In genomic region chr3:33658971-33659848, GRCh38 we compare ENCODE assay signal across 1 cellular context.
TF ChIP-seq lines count a peak whose summit lies in the region.

No MANE protein-coding gene starts in this region.

TF ChIP-seq in GM12878, 131 proteins besides CTCF, POLR2A, EP300 and RAD21 (continues in another document):
- TF ChIP-seq CREB1 (IDR thresholded peaks at IDR 0.05; ENCODE audit: low read depth), result peak; percentile 18; the same call in 1 of the 2 replicates
- 0 out of 2 replicates have a peak, but pooled peaks have one; percentile 51 for TF ChIP-seq NBN (IDR thresholded peaks at IDR 0.05)
- TF ChIP-seq TCF7 (IDR thresholded peaks at IDR 0.05; ENCODE audit: borderline replicate concordance), result no peak
- TF ChIP-seq E4F1 (IDR thresholded peaks at IDR 0.05; ENCODE audit: borderline replicate concordance, partially characterized antibody), result peak; percentile 41
- TF ChIP-seq, protein P1, sequence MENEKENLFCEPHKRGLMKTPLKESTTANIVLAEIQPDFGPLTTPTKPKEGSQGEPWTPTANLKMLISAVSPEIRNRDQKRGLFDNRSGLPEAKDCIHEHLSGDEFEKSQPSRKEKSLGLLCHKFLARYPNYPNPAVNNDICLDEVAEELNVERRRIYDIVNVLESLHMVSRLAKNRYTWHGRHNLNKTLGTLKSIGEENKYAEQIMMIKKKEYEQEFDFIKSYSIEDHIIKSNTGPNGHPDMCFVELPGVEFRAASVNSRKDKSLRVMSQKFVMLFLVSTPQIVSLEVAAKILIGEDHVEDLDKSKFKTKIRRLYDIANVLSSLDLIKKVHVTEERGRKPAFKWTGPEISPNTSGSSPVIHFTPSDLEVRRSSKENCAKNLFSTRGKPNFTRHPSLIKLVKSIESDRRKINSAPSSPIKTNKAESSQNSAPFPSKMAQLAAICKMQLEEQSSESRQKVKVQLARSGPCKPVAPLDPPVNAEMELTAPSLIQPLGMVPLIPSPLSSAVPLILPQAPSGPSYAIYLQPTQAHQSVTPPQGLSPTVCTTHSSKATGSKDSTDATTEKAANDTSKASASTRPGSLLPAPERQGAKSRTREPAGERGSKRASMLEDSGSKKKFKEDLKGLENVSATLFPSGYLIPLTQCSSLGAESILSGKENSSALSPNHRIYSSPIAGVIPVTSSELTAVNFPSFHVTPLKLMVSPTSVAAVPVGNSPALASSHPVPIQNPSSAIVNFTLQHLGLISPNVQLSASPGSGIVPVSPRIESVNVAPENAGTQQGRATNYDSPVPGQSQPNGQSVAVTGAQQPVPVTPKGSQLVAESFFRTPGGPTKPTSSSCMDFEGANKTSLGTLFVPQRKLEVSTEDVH (IDR thresholded peaks at IDR 0.05; ENCODE audit: low read depth, partially characterized antibody), result no peak
- no peak for TF ChIP-seq WRNIP1 (IDR thresholded peaks at IDR 0.05; ENCODE audit: borderline replicate concordance, low read depth, low read length)
- TF ChIP-seq KLF5 (IDR thresholded peaks at IDR 0.05; ENCODE audit: partially characterized antibody), result no peak
- no peak for TF ChIP-seq CHD2 (IDR thresholded peaks at IDR 0.05; ENCODE audit: borderline replicate concordance, low read depth, low read length)
- peak; percentile 81 for TF ChIP-seq MXI1 (IDR thresholded peaks at IDR 0.05; ENCODE audit: low read depth, low read length)
- TF ChIP-seq MAX (IDR thresholded peaks at IDR 0.05; ENCODE audit: low read depth, low read length), result no peak
- no peak for TF ChIP-seq SREBF2 (IDR thresholded peaks at IDR 0.05; ENCODE audit: low read length)
- TF ChIP-seq SMC3 (IDR thresholded peaks at IDR 0.05; ENCODE audit: borderline replicate concordance, low read length), result no peak
- TF ChIP-seq, protein P2, sequence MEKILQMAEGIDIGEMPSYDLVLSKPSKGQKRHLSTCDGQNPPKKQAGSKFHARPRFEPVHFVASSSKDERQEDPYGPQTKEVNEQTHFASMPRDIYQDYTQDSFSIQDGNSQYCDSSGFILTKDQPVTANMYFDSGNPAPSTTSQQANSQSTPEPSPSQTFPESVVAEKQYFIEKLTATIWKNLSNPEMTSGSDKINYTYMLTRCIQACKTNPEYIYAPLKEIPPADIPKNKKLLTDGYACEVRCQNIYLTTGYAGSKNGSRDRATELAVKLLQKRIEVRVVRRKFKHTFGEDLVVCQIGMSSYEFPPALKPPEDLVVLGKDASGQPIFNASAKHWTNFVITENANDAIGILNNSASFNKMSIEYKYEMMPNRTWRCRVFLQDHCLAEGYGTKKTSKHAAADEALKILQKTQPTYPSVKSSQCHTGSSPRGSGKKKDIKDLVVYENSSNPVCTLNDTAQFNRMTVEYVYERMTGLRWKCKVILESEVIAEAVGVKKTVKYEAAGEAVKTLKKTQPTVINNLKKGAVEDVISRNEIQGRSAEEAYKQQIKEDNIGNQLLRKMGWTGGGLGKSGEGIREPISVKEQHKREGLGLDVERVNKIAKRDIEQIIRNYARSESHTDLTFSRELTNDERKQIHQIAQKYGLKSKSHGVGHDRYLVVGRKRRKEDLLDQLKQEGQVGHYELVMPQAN (conservative IDR thresholded peaks at IDR 0.05), result 0 out of 2 replicates have a peak, but pooled peaks have one; percentile 20
- TF ChIP-seq PML (IDR thresholded peaks at IDR 0.05; ENCODE audit: low read length), result no peak
- TF ChIP-seq RUNX3 (IDR thresholded peaks at IDR 0.05; ENCODE audit: low read length), result peak; percentile 88
- peak; percentile 41 for TF ChIP-seq MEF2B (IDR thresholded peaks at IDR 0.05; ENCODE audit: partially characterized antibody, poor library complexity, severe bottlenecking)
- no peak for TF ChIP-seq JUND (IDR thresholded peaks at IDR 0.05; ENCODE audit: low read depth, low read length)
- TF ChIP-seq EED (IDR thresholded peaks at IDR 0.05; ENCODE audit: low read depth), result no peak
- TF ChIP-seq, protein P3, sequence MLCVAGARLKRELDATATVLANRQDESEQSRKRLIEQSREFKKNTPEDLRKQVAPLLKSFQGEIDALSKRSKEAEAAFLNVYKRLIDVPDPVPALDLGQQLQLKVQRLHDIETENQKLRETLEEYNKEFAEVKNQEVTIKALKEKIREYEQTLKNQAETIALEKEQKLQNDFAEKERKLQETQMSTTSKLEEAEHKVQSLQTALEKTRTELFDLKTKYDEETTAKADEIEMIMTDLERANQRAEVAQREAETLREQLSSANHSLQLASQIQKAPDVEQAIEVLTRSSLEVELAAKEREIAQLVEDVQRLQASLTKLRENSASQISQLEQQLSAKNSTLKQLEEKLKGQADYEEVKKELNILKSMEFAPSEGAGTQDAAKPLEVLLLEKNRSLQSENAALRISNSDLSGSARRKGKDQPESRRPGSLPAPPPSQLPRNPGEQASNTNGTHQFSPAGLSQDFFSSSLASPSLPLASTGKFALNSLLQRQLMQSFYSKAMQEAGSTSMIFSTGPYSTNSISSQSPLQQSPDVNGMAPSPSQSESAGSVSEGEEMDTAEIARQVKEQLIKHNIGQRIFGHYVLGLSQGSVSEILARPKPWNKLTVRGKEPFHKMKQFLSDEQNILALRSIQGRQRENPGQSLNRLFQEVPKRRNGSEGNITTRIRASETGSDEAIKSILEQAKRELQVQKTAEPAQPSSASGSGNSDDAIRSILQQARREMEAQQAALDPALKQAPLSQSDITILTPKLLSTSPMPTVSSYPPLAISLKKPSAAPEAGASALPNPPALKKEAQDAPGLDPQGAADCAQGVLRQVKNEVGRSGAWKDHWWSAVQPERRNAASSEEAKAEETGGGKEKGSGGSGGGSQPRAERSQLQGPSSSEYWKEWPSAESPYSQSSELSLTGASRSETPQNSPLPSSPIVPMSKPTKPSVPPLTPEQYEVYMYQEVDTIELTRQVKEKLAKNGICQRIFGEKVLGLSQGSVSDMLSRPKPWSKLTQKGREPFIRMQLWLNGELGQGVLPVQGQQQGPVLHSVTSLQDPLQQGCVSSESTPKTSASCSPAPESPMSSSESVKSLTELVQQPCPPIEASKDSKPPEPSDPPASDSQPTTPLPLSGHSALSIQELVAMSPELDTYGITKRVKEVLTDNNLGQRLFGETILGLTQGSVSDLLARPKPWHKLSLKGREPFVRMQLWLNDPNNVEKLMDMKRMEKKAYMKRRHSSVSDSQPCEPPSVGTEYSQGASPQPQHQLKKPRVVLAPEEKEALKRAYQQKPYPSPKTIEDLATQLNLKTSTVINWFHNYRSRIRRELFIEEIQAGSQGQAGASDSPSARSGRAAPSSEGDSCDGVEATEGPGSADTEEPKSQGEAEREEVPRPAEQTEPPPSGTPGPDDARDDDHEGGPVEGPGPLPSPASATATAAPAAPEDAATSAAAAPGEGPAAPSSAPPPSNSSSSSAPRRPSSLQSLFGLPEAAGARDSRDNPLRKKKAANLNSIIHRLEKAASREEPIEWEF (IDR thresholded peaks at IDR 0.05; ENCODE audit: insufficient replicate concordance, low read depth, low read length), result no peak
- peak; percentile 80 for TF ChIP-seq PKNOX1 (IDR thresholded peaks at IDR 0.05)
- TF ChIP-seq, protein P4, sequence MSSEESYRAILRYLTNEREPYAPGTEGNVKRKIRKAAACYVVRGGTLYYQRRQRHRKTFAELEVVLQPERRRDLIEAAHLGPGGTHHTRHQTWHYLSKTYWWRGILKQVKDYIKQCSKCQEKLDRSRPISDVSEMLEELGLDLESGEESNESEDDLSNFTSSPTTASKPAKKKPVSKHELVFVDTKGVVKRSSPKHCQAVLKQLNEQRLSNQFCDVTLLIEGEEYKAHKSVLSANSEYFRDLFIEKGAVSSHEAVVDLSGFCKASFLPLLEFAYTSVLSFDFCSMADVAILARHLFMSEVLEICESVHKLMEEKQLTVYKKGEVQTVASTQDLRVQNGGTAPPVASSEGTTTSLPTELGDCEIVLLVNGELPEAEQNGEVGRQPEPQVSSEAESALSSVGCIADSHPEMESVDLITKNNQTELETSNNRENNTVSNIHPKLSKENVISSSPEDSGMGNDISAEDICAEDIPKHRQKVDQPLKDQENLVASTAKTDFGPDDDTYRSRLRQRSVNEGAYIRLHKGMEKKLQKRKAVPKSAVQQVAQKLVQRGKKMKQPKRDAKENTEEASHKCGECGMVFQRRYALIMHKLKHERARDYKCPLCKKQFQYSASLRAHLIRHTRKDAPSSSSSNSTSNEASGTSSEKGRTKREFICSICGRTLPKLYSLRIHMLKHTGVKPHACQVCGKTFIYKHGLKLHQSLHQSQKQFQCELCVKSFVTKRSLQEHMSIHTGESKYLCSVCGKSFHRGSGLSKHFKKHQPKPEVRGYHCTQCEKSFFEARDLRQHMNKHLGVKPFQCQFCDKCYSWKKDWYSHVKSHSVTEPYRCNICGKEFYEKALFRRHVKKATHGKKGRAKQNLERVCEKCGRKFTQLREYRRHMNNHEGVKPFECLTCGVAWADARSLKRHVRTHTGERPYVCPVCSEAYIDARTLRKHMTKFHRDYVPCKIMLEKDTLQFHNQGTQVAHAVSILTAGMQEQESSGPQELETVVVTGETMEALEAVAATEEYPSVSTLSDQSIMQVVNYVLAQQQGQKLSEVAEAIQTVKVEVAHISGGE (CRISPR knock-in tag; IDR thresholded peaks at IDR 0.05), result no peak
- peak; percentile 75 for TF ChIP-seq HDAC6 (IDR thresholded peaks at IDR 0.05; ENCODE audit: unreplicated experiment)
- TF ChIP-seq YY1 (IDR thresholded peaks at IDR 0.05; ENCODE audit: low read depth, low read length), result no peak
- no peak for TF ChIP-seq SUPT20H (IDR thresholded peaks at IDR 0.05; ENCODE audit: borderline replicate concordance, control insufficient read depth, low read depth, low read length)
- no peak for TF ChIP-seq ZNF622 (IDR thresholded peaks at IDR 0.05)
- no peak for TF ChIP-seq PAX5 (IDR thresholded peaks at IDR 0.05; ENCODE audit: borderline replicate concordance, low read depth, low read length)
- TF ChIP-seq NFYA (IDR thresholded peaks at IDR 0.05; ENCODE audit: borderline replicate concordance, low read depth, low read length), result no peak
- no peak for TF ChIP-seq HCFC1 (IDR thresholded peaks at IDR 0.05; ENCODE audit: low read length)
- no peak for TF ChIP-seq RELA (IDR thresholded peaks at IDR 0.05; ENCODE audit: borderline replicate concordance, partially characterized antibody)
- TF ChIP-seq ZNF274 (IDR thresholded peaks at IDR 0.05; ENCODE audit: insufficient read depth, insufficient read length), result no peak
- TF ChIP-seq ELK1 (IDR thresholded peaks at IDR 0.05; ENCODE audit: low read depth, low read length), result no peak
- TF ChIP-seq MYC (IDR thresholded peaks at IDR 0.05; ENCODE audit: insufficient read depth, insufficient read length, insufficient replicate concordance, low read length, severe bottlenecking), result no peak
- TF ChIP-seq RFX5 (IDR thresholded peaks at IDR 0.05; ENCODE audit: low read depth, low read length), result no peak
- no peak for TF ChIP-seq MLLT1 (IDR thresholded peaks at IDR 0.05)
- TF ChIP-seq ZNF24 (IDR thresholded peaks at IDR 0.05), result no peak
